8 cellular contexts compared by ENCODE assay signal in the genomic region with DNA sequence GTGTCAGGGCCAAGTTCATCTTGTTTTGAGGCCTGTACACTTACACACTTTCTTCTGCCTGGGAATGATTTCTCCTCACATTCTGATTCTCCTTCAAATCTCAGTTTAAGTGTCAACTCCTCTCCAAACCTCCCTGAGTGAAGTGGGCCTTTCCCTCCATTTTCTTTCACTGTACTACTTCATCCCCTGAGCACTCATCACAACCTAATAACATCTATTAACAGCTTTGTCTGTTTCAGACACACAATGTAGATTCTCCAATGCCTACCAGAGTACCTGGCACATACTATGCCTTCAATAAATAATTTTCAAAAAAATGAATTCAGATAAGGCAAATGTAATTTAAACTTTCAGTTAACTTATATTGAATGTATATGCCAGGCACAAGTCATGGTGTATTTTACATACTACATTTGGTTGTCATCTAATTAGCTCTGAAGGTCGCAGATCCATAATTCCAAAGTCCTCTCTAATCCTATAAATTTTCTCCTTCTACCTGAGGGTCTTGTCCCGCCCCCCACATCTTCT. TPM values are rescaled to one million over a fixed set of nuclear protein-coding genes. Genes with fewer than 3 reads are reported as not detected.
A peak's percentile ranks its signal among the peaks of the same experiment; 100 is the strongest.
DNase-seq lines count a peak whose midpoint lies in the region; ATAC-seq and TF ChIP-seq lines count a peak whose summit lies in the region.

No MANE protein-coding gene starts in this region.

- TF ChIP-seq CTCF in GM12865 (IDR thresholded peaks at IDR 0.05; ENCODE audit: insufficient read depth, low read depth, low read length, missing control alignments), result no peak
- no peak for TF ChIP-seq CTCF in activated B cell treated with CpG ODN at 0.5 μM for 24 hours (IDR thresholded peaks at IDR 0.05)

- H3K4me3 Mint-ChIP-seq in activated B cell treated with CpG ODN at 0.5 μM for 24 hours, result peak overlapping the region; percentile 91

- H3K9ac ChIP-seq in iPS-20b (ENCODE audit: low read depth, low read length), result no peak overlapping the region

- no peaks in the 10 kb centered on the region for H3K36me3 ChIP-seq in iPS-20b (ENCODE audit: insufficient read depth, low read depth, low read length)

- H3K9me3 Mint-ChIP-seq in activated B cell treated with CpG ODN at 0.5 μM for 24 hours, result no peaks in the 10 kb centered on the region

- intact Hi-C loops in activated B cell treated with CpG ODN at 0.5 μM for 24 hours (cut with micrococcal nuclease), result loop anchor here (1.0 to 10.0 kb wide), 6 partner anchors 617 to 1660 kb away; partner anchors contain the start of genes KBTBD6, MTRF1, NAA16 and NHLRC3

- CTCF ChIA-PET in activated B cell treated with CpG ODN at 0.5 μM for 24 hours (lab: Charles Lee), result no interaction called here

- peaks cover 5% of the 10 kb centered on the region for H3K27me3 Mint-ChIP-seq in activated B cell treated with CpG ODN at 0.5 μM for 24 hours

- DNase-seq in GM12865 (ENCODE audit: low read depth) (peak; percentile 3), activated B cell treated with CpG ODN at 0.5 μM for 24 hours (no peak), substantia nigra (lab: John Stamatoyannopoulos, UW) (no peak), iPS-NIHi7 (ENCODE audit: extremely low spot score) (no peak), SHP77 treated with DMSO at 0.1 percent for 48 hours (lab: John Stamatoyannopoulos, UW) (no peak)

- H3K27ac ChIP-seq in iPS-20b (ENCODE audit: low read length) (no peak overlapping the region), substantia nigra (ENCODE audit: low read depth, low read length, poor library complexity, severe bottlenecking) (peak overlapping the region; percentile 80)

- H3K9me3 ChIP-seq in iPS-20b (ENCODE audit: insufficient read depth, low read depth, low read length), result no peaks in the 10 kb centered on the region

- H3K4me1 ChIP-seq in iPS-20b (ENCODE audit: insufficient read depth, low read length), result no peaks in the 10 kb centered on the region

- peak overlapping the region; percentile 85 for H3K27ac Mint-ChIP-seq in activated B cell treated with CpG ODN at 0.5 μM for 24 hours

- H3K4me3 ChIP-seq in GM12865 (ENCODE audit: low read depth, low read length) (peak overlapping the region; percentile 84), iPS-20b (ENCODE audit: low read length) (peak overlapping the region; percentile 93)

- no peaks in the 10 kb centered on the region for H3K27me3 ChIP-seq in iPS-20b (ENCODE audit: insufficient read depth, low read length)

- peak; percentile 3 for ATAC-seq in HG02759 (IDR thresholded peaks at IDR 0.05; ENCODE audit: unreplicated experiment)
- ATAC-seq in activated B cell treated with CpG ODN at 0.5 μM for 24 hours (ENCODE audit: low read depth), result no peak
- ATAC-seq in GM18861 (IDR thresholded peaks at IDR 0.05; ENCODE audit: unreplicated experiment), result no peak

- H3K4me1 Mint-ChIP-seq in activated B cell treated with CpG ODN at 0.5 μM for 24 hours, result peaks cover 26% of the 10 kb centered on the region

- POLR2A ChIA-PET in activated B cell treated with CpG ODN at 0.5 μM for 24 hours (lab: Charles Lee), result interaction anchor here (1.1 kb wide), 1 partner anchor 858 kb away, joined by 3 read pairs; no protein-coding TSS in a partner anchor

- H3K36me3 Mint-ChIP-seq in activated B cell treated with CpG ODN at 0.5 μM for 24 hours (ENCODE audit: low read depth), result peaks cover 10% of the 10 kb centered on the region

RNA-seq across cellular contexts. Expression of gene COG6, which starts 0.4 kb away (rescaled TPM):
- total RNA-seq in activated B cell treated with CpG ODN at 0.5 μM for 24 hours, result 28.9 and 29.6 TPM in 2 replicates

RNA-seq across cellular contexts. Expression of gene LHFPL6, which starts 52.1 kb away (rescaled TPM):
- 0.13 and 0.20 TPM in 2 replicates for total RNA-seq in activated B cell treated with CpG ODN at 0.5 μM for 24 hours
